ENCODE assay signal across 19 cellular contexts in genomic region chr5:54655761-54656160, GRCh38.
DNase-seq lines count a peak whose midpoint lies in the region; ATAC-seq and TF ChIP-seq lines count a peak whose summit lies in the region.
"Had no signal": no experiment of that assay in that cellular context is flagged by ENCODE, and none has a peak within 500 bp of the region (broad histone marks: within the 10 kb centered on the region; RNA-seq: fewer than 3 reads in every experiment).

No MANE protein-coding gene starts in this region.

- peaks cover 0 to 13% (median 0%) of the 10 kb centered on the region in 11 experiments; a peak in 3 of 22 replicates for H3K9me3 ChIP-seq in BLaER1 treated with 17β-estradiol and CSF1 and Interleukin-3, amounts not matched to agents 10 nM and 100 nM (replicated peaks in 1 of 11)
- no peaks in the 10 kb centered on the region for H3K9me3 ChIP-seq in gastrocnemius medialis
- H3K9me3 ChIP-seq: BE2C had no signal

- H3K4me3 ChIP-seq in BLaER1 treated with 17β-estradiol and CSF1 and Interleukin-3, amounts not matched to agents 10 nM and 100 nM = no peak overlapping the region
- H3K4me3 ChIP-seq in coronary artery (no peak overlapping the region), gastrocnemius medialis (no peak overlapping the region)

- no peaks in the 10 kb centered on the region for H3K36me3 Mint-ChIP-seq in stimulated activated memory B cell treated with anti-CD40 and anti-IgM and Interleukin-4, amounts not matched to agents 10 μg/mL and 1 μg/mL and 100 μg/mL, for 72 hours
- H3K36me3 Mint-ChIP-seq: CD4-positive, alpha-beta memory T cell had no signal

- TF ChIP-seq POLR2A in gastrocnemius medialis (IDR thresholded peaks at IDR 0.05) = no peak

- no peaks in the 10 kb centered on the region for H3K36me3 ChIP-seq in BLaER1 treated with 17β-estradiol and CSF1 and Interleukin-3, amounts not matched to agents 10 nM and 100 nM
- H3K36me3 ChIP-seq in gastrocnemius medialis = no peaks in the 10 kb centered on the region
- H3K36me3 ChIP-seq: BE2C had no signal

- peak overlapping the region in 2 of 11 experiments; percentile 12 to 15; a peak in 3 of 22 replicates for H3K27ac ChIP-seq in BLaER1 treated with 17β-estradiol and CSF1 and Interleukin-3, amounts not matched to agents 10 nM and 100 nM
- peak overlapping the region; percentile 5 to 52 for H3K27ac ChIP-seq in coronary artery
- no peak overlapping the region for H3K27ac ChIP-seq in gastrocnemius medialis

- in situ Hi-C loops in gastrocnemius medialis (cut with MboI; ENCODE audit: low sequenced_read_pairs in 4 of 4) = no loop called here

- H3K4me3 Mint-ChIP-seq in stimulated activated memory B cell treated with anti-CD40 and anti-IgM and Interleukin-4, amounts not matched to agents 10 μg/mL and 1 μg/mL and 100 μg/mL, for 72 hours = no peak overlapping the region
- H3K4me3 Mint-ChIP-seq: CD4-positive, alpha-beta memory T cell; HFFc6 had no signal

- no peaks in the 10 kb centered on the region for H3K9me3 Mint-ChIP-seq in stimulated activated memory B cell treated with anti-CD40 and anti-IgM and Interleukin-4, amounts not matched to agents 10 μg/mL and 1 μg/mL and 100 μg/mL, for 72 hours
- H3K9me3 Mint-ChIP-seq: HFFc6 had no signal

- intact Hi-C loops in gastrocnemius medialis (cut with DNase I; ENCODE audit: low total_unique reads) = loop anchor here (5.0 kb wide), 1 partner anchor 138 kb away; the partner anchor contains the start of gene SNX18

- H3K27me3 ChIP-seq in BLaER1 treated with 17β-estradiol and CSF1 and Interleukin-3, amounts not matched to agents 10 nM and 100 nM = no peaks in the 10 kb centered on the region
- no peaks in the 10 kb centered on the region for H3K27me3 ChIP-seq in gastrocnemius medialis
- H3K27me3 ChIP-seq: BE2C had no signal

- DNase-seq in NCI-H82 (lab: John Stamatoyannopoulos, UW) (peak; percentile 64), coronary artery (ENCODE audit: low spot score) (no peak), gastrocnemius medialis (no peak), amygdala (lab: John Stamatoyannopoulos, UW) (no peak), HK-2 (ENCODE audit: unreplicated experiment) (no peak)
- DNase-seq: BE2C; Calu3; CD4-positive, alpha-beta memory T cell; DMS53; HFFc6; Kasumi-1; MM.1S; NCI-H1105 treated with DMSO at 0.1 percent for 48 hours; NCI-H1694 treated with DMSO at 0.1 percent for 48 hours; NCI-H69; RPMI8226 had no signal

- H3K4me1 Mint-ChIP-seq in stimulated activated memory B cell treated with anti-CD40 and anti-IgM and Interleukin-4, amounts not matched to agents 10 μg/mL and 1 μg/mL and 100 μg/mL, for 72 hours = peaks cover 10% of the 10 kb centered on the region

- peaks cover 18 to 62% (median 40%) of the 10 kb centered on the region in 10 experiments for H3K4me1 ChIP-seq in BLaER1 treated with 17β-estradiol and CSF1 and Interleukin-3, amounts not matched to agents 10 nM and 100 nM
- peaks cover 0 to 5% of the 10 kb centered on the region in 2 donors for H3K4me1 ChIP-seq in gastrocnemius medialis

- peak overlapping the region; percentile 82 for H3K27ac Mint-ChIP-seq in stimulated activated memory B cell treated with anti-CD40 and anti-IgM and Interleukin-4, amounts not matched to agents 10 μg/mL and 1 μg/mL and 100 μg/mL, for 72 hours
- H3K27ac Mint-ChIP-seq: HFFc6 had no signal

- H4K20me1 ChIP-seq in BLaER1 treated with 17β-estradiol and CSF1 and Interleukin-3, amounts not matched to agents 10 nM and 100 nM = no peaks in the 10 kb centered on the region

- TF ChIP-seq CTCF in coronary artery (IDR thresholded peaks at IDR 0.05) (no peak), gastrocnemius medialis (IDR thresholded peaks at IDR 0.05 in 4 of 5, conservative IDR thresholded peaks at IDR 0.05 in 1 of 5) (no peak)

- ATAC-seq in stimulated activated memory B cell treated with anti-CD40 and anti-IgM and Interleukin-4, amounts not matched to agents 10 μg/mL and 1 μg/mL and 100 μg/mL, for 72 hours = no peak
- no peak for ATAC-seq in gastrocnemius medialis
- ATAC-seq in HG03097 (IDR thresholded peaks at IDR 0.05; ENCODE audit: low FRiP score, unreplicated experiment) = no peak

- H3K27me3 Mint-ChIP-seq in stimulated activated memory B cell treated with anti-CD40 and anti-IgM and Interleukin-4, amounts not matched to agents 10 μg/mL and 1 μg/mL and 100 μg/mL, for 72 hours = no peaks in the 10 kb centered on the region
- H3K27me3 Mint-ChIP-seq: CD4-positive, alpha-beta memory T cell had no signal

- H3K9ac ChIP-seq in BLaER1 treated with 17β-estradiol and CSF1 and Interleukin-3, amounts not matched to agents 10 nM and 100 nM = no peak overlapping the region

- peak overlapping the region in 9 of 11 experiments; percentile 4 to 56 (median 25); a peak in 12 of 22 replicates for H3K4me2 ChIP-seq in BLaER1 treated with 17β-estradiol and CSF1 and Interleukin-3, amounts not matched to agents 10 nM and 100 nM

Comparison
In these comparisons a context has a peak if more than half of its experiments do, and no peak if none do; other contexts are left out.
1. H3K27ac ChIP-seq: peak in coronary artery (2 of 2); none in gastrocnemius medialis (0 of 4).